In the genomic region with DNA sequence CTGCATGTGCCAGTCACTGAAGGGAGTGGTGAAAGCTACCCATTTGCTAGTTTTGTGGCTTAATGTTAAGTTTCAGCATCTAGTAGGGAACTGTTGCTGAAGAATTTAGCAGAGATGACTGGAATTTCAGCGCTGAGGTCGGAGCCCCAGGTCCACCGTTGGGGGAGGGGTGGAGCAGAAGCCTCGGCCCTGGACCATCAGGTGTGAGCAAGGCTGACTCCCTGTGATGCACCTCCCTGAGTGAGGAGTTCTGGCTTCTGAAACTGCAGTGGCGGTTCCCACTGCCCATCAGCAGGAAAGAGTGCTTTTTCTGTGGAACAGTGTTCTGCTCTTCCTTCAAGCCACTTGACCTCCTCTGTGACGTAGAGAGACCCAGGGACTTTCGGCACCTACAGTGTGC, we compare ENCODE assay signal across 9 cellular contexts. TPM values are rescaled to one million over a fixed set of nuclear protein-coding genes. Genes with fewer than 3 reads are reported as not detected.
DNase-seq lines count a peak whose midpoint lies in the region; ATAC-seq, FAIRE-seq and TF ChIP-seq lines count a peak whose summit lies in the region.
"Had no signal": no experiment of that assay in that cellular context is flagged by ENCODE, and none has a peak within 500 bp of the region (broad histone marks: within the 10 kb centered on the region; RNA-seq: fewer than 3 reads in every experiment).

No MANE protein-coding gene starts in this region.

- TF ChIP-seq CTCF in heart right ventricle (IDR thresholded peaks at IDR 0.05) (no peak), choroid plexus epithelial cell (conservative IDR thresholded peaks at IDR 0.05; ENCODE audit: low read depth, low read length) (no peak), mucosa of descending colon (IDR thresholded peaks at IDR 0.05) (no peak)

- H3K27me3 ChIP-seq in heart right ventricle, result peaks cover 0 to 70% (median 5%) of the 10 kb centered on the region in 7 donors
- H3K27me3 ChIP-seq: testis had no signal

- intact Hi-C loops in heart right ventricle (cut with DNase I) (loop anchor here in 2 of 10 donors (5.0 to 10.0 kb wide), 2 partner anchors 64 to 206 kb away; no protein-coding TSS in a partner anchor), cardiac septum (cut with DNase I) (loop anchor here (5.0 kb wide), 1 partner anchor 141 kb away; no protein-coding TSS in a partner anchor), mucosa of descending colon (cut with DNase I, micrococcal nuclease) (no loop called here)

- no peak for FAIRE-seq in H54 (lab: Jason Lieb, UNC)

- H3K36me3 ChIP-seq in heart right ventricle (peaks cover 0 to 5% (median 0%) of the 10 kb centered on the region in 9 donors), mucosa of descending colon (ENCODE audit: low read depth) (no peaks in the 10 kb centered on the region)

- H3K9me3 ChIP-seq in heart right ventricle (peaks cover 0 to 7% (median 0%) of the 10 kb centered on the region in 11 donors), mucosa of descending colon (no peaks in the 10 kb centered on the region)
- H3K9me3 ChIP-seq: testis had no signal

- H3K4me3 ChIP-seq in heart right ventricle (peak overlapping the region in 9 of 10 donors; percentile 44 to 73 (median 67)), choroid plexus epithelial cell (ENCODE audit: low read depth, low read length) (peak overlapping the region; percentile 76), mucosa of descending colon (no peak overlapping the region)

- H3K27ac ChIP-seq in heart right ventricle, result no peak overlapping the region
- H3K27ac ChIP-seq: testis had no signal

- no peak for DNase-seq in heart right ventricle
- DNase-seq in cardiac septum (ENCODE audit: low spot score), result no peak
- DNase-seq in choroid plexus epithelial cell (ENCODE audit: low read depth), result no peak
- peak in 2 of 3 donors; percentile 38 to 49 for DNase-seq in mucosa of descending colon
- DNase-seq in H54 (ENCODE audit: insufficient read length, low spot score), result no peak
- DNase-seq in foreskin melanocyte, result no peak
- DNase-seq in GM19240 (ENCODE audit: insufficient read length, low spot score), result no peak
- DNase-seq: testis had no signal

- H3K4me1 ChIP-seq in heart right ventricle, result peaks cover 0 to 38% (median 15%) of the 10 kb centered on the region in 9 donors
- peaks cover 10% of the 10 kb centered on the region for H3K4me1 ChIP-seq in mucosa of descending colon (ENCODE audit: low read depth)

- ATAC-seq in heart right ventricle (no peak), mucosa of descending colon (no peak), GM18909 (IDR thresholded peaks at IDR 0.05; ENCODE audit: poor library complexity, unreplicated experiment) (no peak)

- 33 to 41% methylated on average over 7 of the region's 7 CpGs for WGBS in heart right ventricle, 2 donors

- TF ChIP-seq POLR2A in H54 (IDR thresholded peaks at IDR 0.05; ENCODE audit: low read depth, low read length), result no peak

RNA-seq across cellular contexts. Expression of a gene that starts 1.3 kb away (rescaled TPM):
- total RNA-seq in heart right ventricle, result 1 to 10 TPM; 1.7 to 7.1 (median 4.7) TPM
- polyA plus RNA-seq in heart right ventricle, result 1 to 10 TPM in 1 of 2 donors, under 1 TPM in 1; 0.19 to 1.1 TPM
- 2.0 TPM for total RNA-seq in cardiac septum
- total RNA-seq in mucosa of descending colon, result 10 to 100 TPM; 11.8 to 17.4 (median 14.3) TPM

RNA-seq across cellular contexts. Expression of a gene that starts 47.2 kb away (rescaled TPM):
- 10 to 100 TPM in 1 of 10 donors, 1 to 10 TPM in 7, under 1 TPM in 2; 0.73 to 23.4 (median 1.5) TPM for total RNA-seq in heart right ventricle
- 1 to 10 TPM; 1.0 to 3.9 TPM for polyA plus RNA-seq in heart right ventricle
- 6.4 TPM for total RNA-seq in cardiac septum
- total RNA-seq in mucosa of descending colon, result 10 to 100 TPM in 1 of 3 donors, 1 to 10 TPM in 2; 1.4 to 29.6 (median 5.0) TPM

Comparison
In these comparisons a context has a peak if more than half of its experiments do, and no peak if none do; other contexts are left out.
1. DNase-seq: peak in mucosa of descending colon (2 of 3); none in heart right ventricle (0 of 2), cardiac septum (single experiment), choroid plexus epithelial cell (single experiment), H54 (single experiment), foreskin melanocyte (single experiment) and GM19240 (single experiment).